In genomic region chr2:112820343-112820742, GRCh38 we compare ENCODE assay signal across 25 cellular contexts. TPM values are rescaled to one million over a fixed set of nuclear protein-coding genes. Genes with fewer than 3 reads are reported as not detected.
DNase-seq lines count a peak whose midpoint lies in the region; ATAC-seq, FAIRE-seq and TF ChIP-seq lines count a peak whose summit lies in the region.
"Had no signal": no experiment of that assay in that cellular context is flagged by ENCODE, and none has a peak within 500 bp of the region (broad histone marks: within the 10 kb centered on the region; RNA-seq: fewer than 3 reads in every experiment).

No MANE protein-coding gene starts in this region.

- RAD21 ChIA-PET in GM12878 (lab: Charles Lee; ENCODE audit: unreplicated experiment): interaction anchor here (0.6 to 1.0 kb wide), 2 partner anchors 38 to 51 kb away, joined by 3 read pairs; no protein-coding TSS in a partner anchor

- CTCF ChIA-PET in GM12878 (lab: Yijun Ruan, JAX) (interaction anchor here (1.2 to 1.7 kb wide), 2 partner anchors 38 to 71 kb away, joined by 5 to 6 read pairs; no protein-coding TSS in a partner anchor), HepG2 (lab: Yijun Ruan, JAX; ENCODE audit: low intra/inter-chr PET ratio, low total read pairs) (no interaction called here)

- H3K27ac Mint-ChIP-seq in T-helper 1 cell treated with Interleukin-12 subunit alpha and Interleukin-12 subunit beta and Interleukin-4 antibody, amounts not matched to agents 30 μg/mL and 1 μg/mL, for 36 hours: peak overlapping the region; percentile 65
- peak overlapping the region in 2 of 6 donors; percentile 29 to 52 for H3K27ac Mint-ChIP-seq in immature natural killer cell
- H3K27ac Mint-ChIP-seq: B cell; CD14-positive monocyte; CD4-positive, alpha-beta T cell; HFFc6 had no signal

- H3K27ac ChIP-seq in BLaER1 (no peak overlapping the region), GM12878 (ENCODE audit: control insufficient read depth, insufficient read depth) (no peak overlapping the region), HepG2 (ENCODE audit: extremely low read length, insufficient read depth, low read length) (no peak overlapping the region)
- H3K27ac ChIP-seq: 22Rv1 had no signal

- H3K36me3 ChIP-seq in BLaER1 (no peaks in the 10 kb centered on the region), GM12878 (ENCODE audit: control insufficient read depth in 2 of 2, insufficient read depth in 2 of 2, low read length in 1 of 2) (no peaks in the 10 kb centered on the region), HepG2 (replicated peaks in 1 of 2; ENCODE audit: control insufficient read depth in 1 of 2, insufficient read depth in 2 of 2, low read length in 2 of 2) (no peaks in the 10 kb centered on the region)
- H3K36me3 ChIP-seq: HAP-1 had no signal

- TF ChIP-seq RAD21 in GM12878 (IDR thresholded peaks at IDR 0.05; ENCODE audit: insufficient read depth, low read depth, low read length) (no peak), HepG2 (CRISPR knock-in tag; IDR thresholded peaks at IDR 0.05) (no peak)

- H3K27me3 Mint-ChIP-seq in T-helper 1 cell treated with Interleukin-12 subunit alpha and Interleukin-12 subunit beta and Interleukin-4 antibody, amounts not matched to agents 30 μg/mL and 1 μg/mL, for 36 hours (ENCODE audit: low read depth): peaks cover 3% of the 10 kb centered on the region
- H3K27me3 Mint-ChIP-seq in immature natural killer cell (ENCODE audit: low read depth in 3 of 3): peaks cover 2 to 3% (median 2%) of the 10 kb centered on the region in 3 donors
- H3K27me3 Mint-ChIP-seq: B cell; CD4-positive, alpha-beta T cell; CD8-positive, alpha-beta memory T cell had no signal

- H2AFZ ChIP-seq in GM12878 (ENCODE audit: control insufficient read depth, low read depth, low read length) (no peak overlapping the region), HepG2 (ENCODE audit: low read length) (no peak overlapping the region)

- H3K4me3 ChIP-seq in BLaER1: no peak overlapping the region
- no peak overlapping the region for H3K4me3 ChIP-seq in GM12878
- H3K4me3 ChIP-seq in HepG2 (replicated peaks in 1 of 3; ENCODE audit: insufficient read depth in 1 of 3, low read depth in 2 of 3, low read length in 3 of 3): no peak overlapping the region
- H3K4me3 ChIP-seq: BLaER1 treated with 17β-estradiol and CSF1 and Interleukin-3, amounts not matched to agents 10 nM and 100 nM; HAP-1 had no signal

- TF ChIP-seq POLR2A in GM12878 (IDR thresholded peaks at IDR 0.05; ENCODE audit: low read depth, low read length) (no peak), HepG2 (IDR thresholded peaks at IDR 0.05; ENCODE audit: insufficient read depth in 1 of 2, low read depth in 2 of 2, low read length in 2 of 2) (no peak)

- TF ChIP-seq EP300 in GM12878 (IDR thresholded peaks at IDR 0.05; ENCODE audit: borderline replicate concordance in 1 of 2, control insufficient read depth in 1 of 2, low read depth in 2 of 2, low read length in 2 of 2): no peak
- TF ChIP-seq EP300 in HepG2 (IDR thresholded peaks at IDR 0.05; ENCODE audit: low read depth in 2 of 2, low read length in 2 of 2): 0 out of 4 replicates have a peak, but pooled peaks of 1 of the 2 experiments have one; percentile 9
- no peak for TF ChIP-seq EP300 in HepG2 (CRISPR knock-in tag; IDR thresholded peaks at IDR 0.05; ENCODE audit: borderline replicate concordance)

- POLR2A ChIA-PET in GM12878 (lab: Charles Lee) (no interaction called here), HepG2 (lab: Yijun Ruan, JAX) (no interaction called here)

- peaks cover 32% of the 10 kb centered on the region for H3K4me1 Mint-ChIP-seq in T-helper 1 cell treated with Interleukin-12 subunit alpha and Interleukin-12 subunit beta and Interleukin-4 antibody, amounts not matched to agents 30 μg/mL and 1 μg/mL, for 36 hours (ENCODE audit: low read depth)
- peaks cover 37 to 46% of the 10 kb centered on the region in 2 donors for H3K4me1 Mint-ChIP-seq in immature natural killer cell
- H3K4me1 Mint-ChIP-seq: B cell had no signal

- H3K4me2 ChIP-seq in BLaER1 (peak overlapping the region; percentile 50; the same call in 1 of the 2 replicates), GM12878 (ENCODE audit: control insufficient read depth, insufficient read depth) (no peak overlapping the region), HepG2 (ENCODE audit: low read depth, low read length) (no peak overlapping the region)

- BruUV-seq in GM12878 (replicated peaks; lab: Mats Ljungman, UMichigan) (no TSS peak), HepG2 (replicated peaks; lab: Mats Ljungman, UMichigan) (no TSS peak)

- no peak for FAIRE-seq in GM12878 (lab: Jason Lieb, UNC)
- no peak for FAIRE-seq in HepG2 (lab: Jason Lieb, UNC)
- FAIRE-seq: A204.1, D721Med, GM12891, H54 had no signal

- H3K4me1 ChIP-seq in BLaER1 (peaks cover 58% of the 10 kb centered on the region), GM12878 (ENCODE audit: control insufficient read depth, insufficient read depth, low read length) (peaks cover 15% of the 10 kb centered on the region), HepG2 (ENCODE audit: insufficient read depth, low read length) (peaks cover 71% of the 10 kb centered on the region)

- in situ Hi-C loops in GM12878 (cut with MboI): no loop called here
- in situ Hi-C loops in HepG2 (cut with HindIII; ENCODE audit: extremely low pct_ligation_motif_present, low pct_unique_long_range_greater_than_20kb): no loop called here

- H3K9me3 Mint-ChIP-seq in T-helper 1 cell treated with Interleukin-12 subunit alpha and Interleukin-12 subunit beta and Interleukin-4 antibody, amounts not matched to agents 30 μg/mL and 1 μg/mL, for 36 hours: no peaks in the 10 kb centered on the region
- H3K9me3 Mint-ChIP-seq in immature natural killer cell: no peaks in the 10 kb centered on the region
- H3K9me3 Mint-ChIP-seq: CD4-positive, alpha-beta T cell; CD8-positive, alpha-beta memory T cell; HFFc6 had no signal

- ATAC-seq in GM12878 (no peak), HepG2 (no peak), GM21619 (IDR thresholded peaks at IDR 0.05; ENCODE audit: unreplicated experiment) (no peak)

- H3K9me3 ChIP-seq in BLaER1 (peaks cover 8% of the 10 kb centered on the region; the same call in 1 of the 2 replicates), GM12878 (replicated peaks; ENCODE audit: control insufficient read depth, insufficient read depth, low read length) (no peaks in the 10 kb centered on the region), HepG2 (ENCODE audit: low read length) (no peaks in the 10 kb centered on the region)
- H3K9me3 ChIP-seq: HAP-1 had no signal

- TF ChIP-seq CTCF in GM12878 (IDR thresholded peaks at IDR 0.05 in 2 of 3, conservative IDR thresholded peaks at IDR 0.05 in 1 of 3; ENCODE audit: control insufficient read depth in 2 of 3, extremely low read depth in 1 of 3, insufficient read depth in 1 of 3, low read depth in 3 of 3, low read length in 3 of 3) (no peak), HepG2 (CRISPR knock-in tag; IDR thresholded peaks at IDR 0.05) (no peak)

- intact Hi-C loops in GM12878 (cut with micrococcal nuclease; ENCODE audit: unreplicated experiment) (no loop called here), HepG2 (cut with micrococcal nuclease; ENCODE audit: unreplicated experiment) (no loop called here)

- H4K20me1 ChIP-seq in BLaER1 (no peaks in the 10 kb centered on the region), GM12878 (ENCODE audit: control insufficient read depth, insufficient read depth) (no peaks in the 10 kb centered on the region), HepG2 (ENCODE audit: insufficient read depth, low read length) (no peaks in the 10 kb centered on the region)
- H4K20me1 ChIP-seq: BLaER1 treated with 17β-estradiol and CSF1 and Interleukin-3, amounts not matched to agents 10 nM and 100 nM had no signal

- H3K36me3 Mint-ChIP-seq in T-helper 1 cell treated with Interleukin-12 subunit alpha and Interleukin-12 subunit beta and Interleukin-4 antibody, amounts not matched to agents 30 μg/mL and 1 μg/mL, for 36 hours (ENCODE audit: low read depth): peaks cover 2% of the 10 kb centered on the region
- H3K36me3 Mint-ChIP-seq in immature natural killer cell: no peaks in the 10 kb centered on the region
- H3K36me3 Mint-ChIP-seq: CD8-positive, alpha-beta memory T cell had no signal

- H3K27me3 ChIP-seq in BLaER1: no peaks in the 10 kb centered on the region
- H3K27me3 ChIP-seq in GM12878 (replicated peaks in 1 of 2; ENCODE audit: control insufficient read depth in 2 of 2, insufficient read depth in 2 of 2, low read length in 1 of 2): no peaks in the 10 kb centered on the region
- no peaks in the 10 kb centered on the region for H3K27me3 ChIP-seq in HepG2 (ENCODE audit: control insufficient read depth in 1 of 2, insufficient read depth in 2 of 2, low read length in 2 of 2)
- H3K27me3 ChIP-seq: BLaER1 treated with 17β-estradiol and CSF1 and Interleukin-3, amounts not matched to agents 10 nM and 100 nM had no signal

- SMC1A ChIA-PET in GM12878 (lab: Charles Lee; ENCODE audit: uncharacterized antibody, unreplicated experiment): interaction anchor here (1.0 to 2.8 kb wide), 4 partner anchors 8 to 65 kb away, joined by 4 to 21 read pairs (median 12); no protein-coding TSS in a partner anchor

- H3K4me3 Mint-ChIP-seq in T-helper 1 cell treated with Interleukin-12 subunit alpha and Interleukin-12 subunit beta and Interleukin-4 antibody, amounts not matched to agents 30 μg/mL and 1 μg/mL, for 36 hours: no peak overlapping the region
- H3K4me3 Mint-ChIP-seq in immature natural killer cell: no peak overlapping the region
- H3K4me3 Mint-ChIP-seq: B cell; CD14-positive monocyte; CD4-positive, alpha-beta T cell; CD8-positive, alpha-beta memory T cell; HFFc6 had no signal

- no peaks in the 10 kb centered on the region for H3K79me2 ChIP-seq in GM12878 (ENCODE audit: control insufficient read depth, insufficient read depth, low read length)
- H3K79me2 ChIP-seq in HepG2 (ENCODE audit: insufficient read depth, low read length): no peaks in the 10 kb centered on the region

- DNase-seq in T-helper 1 cell: no peak
- no peak for DNase-seq in GM12878 (ENCODE audit: low read depth, low spot score)
- no peak for DNase-seq in HepG2 (ENCODE audit: low spot score)
- no peak for DNase-seq in HK-2 (ENCODE audit: unreplicated experiment)
- DNase-seq in immature natural killer cell: no peak
- DNase-seq: CD4-positive, alpha-beta T cell; CD8-positive, alpha-beta memory T cell; DMS 273 treated with DMSO at 0.1 percent for 48 hours; DMS79; EL; GDM1; GOT3; HFFc6 had no signal

- H3K9ac ChIP-seq in BLaER1 (no peak overlapping the region), GM12878 (ENCODE audit: control insufficient read depth, insufficient read depth, low read length) (no peak overlapping the region), HepG2 (ENCODE audit: insufficient read depth, low read depth, low read length) (no peak overlapping the region)
- H3K9ac ChIP-seq: BLaER1 treated with 17β-estradiol and CSF1 and Interleukin-3, amounts not matched to agents 10 nM and 100 nM had no signal

RNA-seq across cellular contexts. Expression of gene IL1B, which starts 16.2 kb away (rescaled TPM):
- total RNA-seq in GM12878 (2013; cell fraction: nucleolus; rRNA removed): 3.2 and 7.2 TPM in 2 replicates
- total RNA-seq in GM12878 (2014; rRNA removed) (0.93 and 1.4 TPM in 2 replicates), GM12878 (2014; rRNA removed; fragmentation: Illumina TruSeq; extraction: Trizol) (0.88 and 1.0 TPM in 2 replicates), GM12878 (2021) (0.64 and 0.72 TPM in 2 replicates), HepG2 (2016; rRNA removed; fragmentation: Illumina TruSeq; extraction: Trizol) (not detected in 2 replicates)
- 1.4 TPM for polyA plus RNA-seq in GM12878 (2011; ENCODE audit: low read depth)
- polyA plus RNA-seq in GM12878 (2011; rRNA removed) (0.30 and 0.35 TPM in 2 replicates), GM12878 (2014; fragmentation: Illumina TruSeq; extraction: Trizol) (1.3 and 1.4 TPM in 2 replicates), GM12878 (2014; fragmentation: Nextera tagmentation; extraction: Ambion mirVana) (1 to 10 TPM in 1 of 2 experiments, under 1 TPM in 1; 0.57 to 1.6 TPM), GM12878 (2014; rRNA removed) (0.88 and 1.2 TPM in 2 replicates), GM12878 (2016; fragmentation: Nextera tagmentation; extraction: Ambion mirVana) (under 1 TPM; 0.20 to 0.32 TPM), HepG2 (2011; rRNA removed) (0.08 and 0.18 TPM in 2 replicates), immature natural killer cell (1 to 10 TPM in 2 of 3 donors, under 1 TPM in 1; 0.31 to 3.7 (median 1.3) TPM)
- polyA plus RNA-seq in GM12878 (2011; cell fraction: cytosol; rRNA removed): 0.15 and 0.17 TPM in 2 replicates
- polyA plus RNA-seq in GM12878 (2011; cell fraction: nucleus; rRNA removed): 0.10 and 0.43 TPM in 2 replicates
- polyA plus RNA-seq in GM12878 (2012): 1.5 and 2.0 TPM in 2 replicates
- polyA minus RNA-seq in GM12878 (2011; rRNA and poly(A)+ RNA removed): 0.93 TPM in 1 of 2 replicates, not detected in the other
- polyA minus RNA-seq in GM12878 (2011; cell fraction: cytosol; rRNA and poly(A)+ RNA removed): not detected in 2 replicates
- 0.36 TPM in 1 of 2 replicates, not detected in the other for polyA minus RNA-seq in GM12878 (2011; cell fraction: nucleus; rRNA and poly(A)+ RNA removed)
- total RNA-seq in HepG2 (2016; cell fraction: cytosol; rRNA removed; fragmentation: Illumina TruSeq; extraction: Trizol; ENCODE audit: low read depth): not detected in 2 replicates
- total RNA-seq in HepG2 (2016; cell fraction: insoluble cytoplasmic fraction; rRNA removed; fragmentation: Illumina TruSeq; extraction: Trizol): not detected in 2 replicates
- not detected in 2 replicates for total RNA-seq in HepG2 (2016; cell fraction: membrane; rRNA removed; fragmentation: Illumina TruSeq; extraction: Trizol)
- not detected in 2 replicates for total RNA-seq in HepG2 (2016; cell fraction: nucleus; rRNA removed; fragmentation: Illumina TruSeq; extraction: Trizol)
- polyA plus RNA-seq in HepG2 (2011; cell fraction: cytosol; rRNA removed): 0.03 and 0.04 TPM in 2 replicates
- not detected in 2 replicates for polyA plus RNA-seq in HepG2 (2011; cell fraction: nucleus; rRNA removed)
- 0.11 and 0.20 TPM in 2 replicates for polyA plus RNA-seq in HepG2 (2012)
- polyA plus RNA-seq in HepG2 (2016; cell fraction: cytosol; fragmentation: Illumina TruSeq; extraction: Trizol; ENCODE audit: low read depth): not detected in 2 replicates
- not detected in 2 replicates for polyA plus RNA-seq in HepG2 (2016; cell fraction: insoluble cytoplasmic fraction; fragmentation: Illumina TruSeq; extraction: Trizol; ENCODE audit: low read depth)
- polyA plus RNA-seq in HepG2 (2016; cell fraction: membrane; fragmentation: Illumina TruSeq; extraction: Trizol; ENCODE audit: low read depth): not detected in 2 replicates
- polyA plus RNA-seq in HepG2 (2016; cell fraction: nucleus; fragmentation: Illumina TruSeq; extraction: Trizol; ENCODE audit: insufficient read depth, low read depth): not detected in 2 replicates
- polyA minus RNA-seq in HepG2 (2011; rRNA and poly(A)+ RNA removed; ENCODE audit: low replicate concordance): 2.7 TPM in 1 of 2 replicates, not detected in the other
- polyA minus RNA-seq in HepG2 (2011; cell fraction: cytosol; rRNA and poly(A)+ RNA removed): not detected in 2 replicates
- polyA minus RNA-seq in HepG2 (2011; cell fraction: nucleus; rRNA and poly(A)+ RNA removed): not detected in 2 replicates
- total RNA-seq: CD8-positive, alpha-beta memory T cell had no signal
- polyA plus RNA-seq: CD8-positive, alpha-beta memory T cell had no signal

RNA-seq across cellular contexts. Expression of gene IL1A, which starts 36.0 kb away (rescaled TPM):
- total RNA-seq in GM12878 (2013; cell fraction: nucleolus; rRNA removed): not detected in 2 replicates
- total RNA-seq in GM12878 (2014; rRNA removed) (7.7 and 10.6 TPM in 2 replicates), GM12878 (2014; rRNA removed; fragmentation: Illumina TruSeq; extraction: Trizol) (8.2 and 9.5 TPM in 2 replicates), GM12878 (2021) (6.1 and 6.6 TPM in 2 replicates), HepG2 (2016; rRNA removed; fragmentation: Illumina TruSeq; extraction: Trizol) (not detected in 2 replicates)
- 4.5 TPM for polyA plus RNA-seq in GM12878 (2011; ENCODE audit: low read depth)
- polyA plus RNA-seq in GM12878 (2011; rRNA removed) (0.10 TPM in 1 of 2 replicates, not detected in the other), GM12878 (2014; fragmentation: Illumina TruSeq; extraction: Trizol) (8.3 and 14.3 TPM in 2 replicates), GM12878 (2014; fragmentation: Nextera tagmentation; extraction: Ambion mirVana) (1 to 10 TPM; 5.7 to 8.7 TPM), GM12878 (2014; rRNA removed) (5.6 and 7.2 TPM in 2 replicates), GM12878 (2016; fragmentation: Nextera tagmentation; extraction: Ambion mirVana) (1 to 10 TPM; 3.2 to 3.8 TPM), HepG2 (2011; rRNA removed) (not detected in 2 replicates), immature natural killer cell (not detected)
- not detected in 2 replicates for polyA plus RNA-seq in GM12878 (2011; cell fraction: cytosol; rRNA removed)
- polyA plus RNA-seq in GM12878 (2011; cell fraction: nucleus; rRNA removed): not detected in 2 replicates
- polyA plus RNA-seq in GM12878 (2012): 4.3 and 5.9 TPM in 2 replicates
- not detected in 2 replicates for polyA minus RNA-seq in GM12878 (2011; rRNA and poly(A)+ RNA removed)
- polyA minus RNA-seq in GM12878 (2011; cell fraction: cytosol; rRNA and poly(A)+ RNA removed): not detected in 2 replicates
- polyA minus RNA-seq in GM12878 (2011; cell fraction: nucleus; rRNA and poly(A)+ RNA removed): not detected in 2 replicates
- total RNA-seq in HepG2 (2016; cell fraction: cytosol; rRNA removed; fragmentation: Illumina TruSeq; extraction: Trizol; ENCODE audit: low read depth): not detected in 2 replicates
- not detected in 2 replicates for total RNA-seq in HepG2 (2016; cell fraction: insoluble cytoplasmic fraction; rRNA removed; fragmentation: Illumina TruSeq; extraction: Trizol)
- not detected in 2 replicates for total RNA-seq in HepG2 (2016; cell fraction: membrane; rRNA removed; fragmentation: Illumina TruSeq; extraction: Trizol)
- total RNA-seq in HepG2 (2016; cell fraction: nucleus; rRNA removed; fragmentation: Illumina TruSeq; extraction: Trizol): not detected in 2 replicates
- polyA plus RNA-seq in HepG2 (2011; cell fraction: cytosol; rRNA removed): not detected in 2 replicates
- polyA plus RNA-seq in HepG2 (2011; cell fraction: nucleus; rRNA removed): not detected in 2 replicates
- polyA plus RNA-seq in HepG2 (2012): 0.05 and 0.07 TPM in 2 replicates
- not detected in 2 replicates for polyA plus RNA-seq in HepG2 (2016; cell fraction: cytosol; fragmentation: Illumina TruSeq; extraction: Trizol; ENCODE audit: low read depth)
- not detected in 2 replicates for polyA plus RNA-seq in HepG2 (2016; cell fraction: insoluble cytoplasmic fraction; fragmentation: Illumina TruSeq; extraction: Trizol; ENCODE audit: low read depth)
- not detected in 2 replicates for polyA plus RNA-seq in HepG2 (2016; cell fraction: membrane; fragmentation: Illumina TruSeq; extraction: Trizol; ENCODE audit: low read depth)
- not detected in 2 replicates for polyA plus RNA-seq in HepG2 (2016; cell fraction: nucleus; fragmentation: Illumina TruSeq; extraction: Trizol; ENCODE audit: insufficient read depth, low read depth)
- polyA minus RNA-seq in HepG2 (2011; rRNA and poly(A)+ RNA removed; ENCODE audit: low replicate concordance): 0.33 TPM in 1 of 2 replicates, not detected in the other
- polyA minus RNA-seq in HepG2 (2011; cell fraction: cytosol; rRNA and poly(A)+ RNA removed): not detected in 2 replicates
- polyA minus RNA-seq in HepG2 (2011; cell fraction: nucleus; rRNA and poly(A)+ RNA removed): not detected in 2 replicates
- total RNA-seq: B cell; CD4-positive, alpha-beta T cell had no signal
- polyA plus RNA-seq: CD8-positive, alpha-beta memory T cell had no signal

RNA-seq across cellular contexts. Expression of gene CKAP2L, which starts 55.9 kb away (rescaled TPM):
- 21.8 and 25.7 TPM in 2 replicates for total RNA-seq in GM12878 (2013; cell fraction: nucleolus; rRNA removed)
- total RNA-seq in GM12878 (2014; rRNA removed) (18.1 and 21.1 TPM in 2 replicates), GM12878 (2014; rRNA removed; fragmentation: Illumina TruSeq; extraction: Trizol) (18.2 and 19.0 TPM in 2 replicates), GM12878 (2021) (20.7 and 23.7 TPM in 2 replicates), HepG2 (2016; rRNA removed; fragmentation: Illumina TruSeq; extraction: Trizol) (9.5 and 21.5 TPM in 2 replicates)
- 6.5 TPM for polyA plus RNA-seq in GM12878 (2011; ENCODE audit: low read depth)
- polyA plus RNA-seq in GM12878 (2011; rRNA removed) (14.9 and 20.8 TPM in 2 replicates), GM12878 (2014; fragmentation: Illumina TruSeq; extraction: Trizol) (30.6 and 38.3 TPM in 2 replicates), GM12878 (2014; fragmentation: Nextera tagmentation; extraction: Ambion mirVana) (10 to 100 TPM; 10.5 to 19.7 TPM), GM12878 (2014; rRNA removed) (13.7 and 14.5 TPM in 2 replicates), GM12878 (2016; fragmentation: Nextera tagmentation; extraction: Ambion mirVana) (10 to 100 TPM; 27.4 to 37.4 TPM), HepG2 (2011; rRNA removed) (3.9 and 7.1 TPM in 2 replicates), immature natural killer cell (under 1 TPM in 2 of 3 donors, not detected in 1; 0.08 to 0.91 TPM)
- 5.2 and 5.7 TPM in 2 replicates for polyA plus RNA-seq in GM12878 (2011; cell fraction: cytosol; rRNA removed)
- polyA plus RNA-seq in GM12878 (2011; cell fraction: nucleus; rRNA removed): 5.7 and 6.7 TPM in 2 replicates
- polyA plus RNA-seq in GM12878 (2012): 7.9 and 8.2 TPM in 2 replicates
- 10.6 and 14.6 TPM in 2 replicates for polyA minus RNA-seq in GM12878 (2011; rRNA and poly(A)+ RNA removed)
- 4.5 and 7.5 TPM in 2 replicates for polyA minus RNA-seq in GM12878 (2011; cell fraction: cytosol; rRNA and poly(A)+ RNA removed)
- 14.0 and 18.1 TPM in 2 replicates for polyA minus RNA-seq in GM12878 (2011; cell fraction: nucleus; rRNA and poly(A)+ RNA removed)
- 1.4 and 1.7 TPM in 2 replicates for total RNA-seq in HepG2 (2016; cell fraction: cytosol; rRNA removed; fragmentation: Illumina TruSeq; extraction: Trizol; ENCODE audit: low read depth)
- 10.3 and 20.5 TPM in 2 replicates for total RNA-seq in HepG2 (2016; cell fraction: insoluble cytoplasmic fraction; rRNA removed; fragmentation: Illumina TruSeq; extraction: Trizol)
- 5.6 and 6.5 TPM in 2 replicates for total RNA-seq in HepG2 (2016; cell fraction: membrane; rRNA removed; fragmentation: Illumina TruSeq; extraction: Trizol)
- total RNA-seq in HepG2 (2016; cell fraction: nucleus; rRNA removed; fragmentation: Illumina TruSeq; extraction: Trizol): 13.3 and 18.2 TPM in 2 replicates
- polyA plus RNA-seq in HepG2 (2011; cell fraction: cytosol; rRNA removed): 3.0 and 3.4 TPM in 2 replicates
- polyA plus RNA-seq in HepG2 (2011; cell fraction: nucleus; rRNA removed): 2.3 and 2.6 TPM in 2 replicates
- polyA plus RNA-seq in HepG2 (2012): 5.5 and 10.6 TPM in 2 replicates
- polyA plus RNA-seq in HepG2 (2016; cell fraction: cytosol; fragmentation: Illumina TruSeq; extraction: Trizol; ENCODE audit: low read depth): 0.46 and 0.79 TPM in 2 replicates
- 15.6 and 16.8 TPM in 2 replicates for polyA plus RNA-seq in HepG2 (2016; cell fraction: insoluble cytoplasmic fraction; fragmentation: Illumina TruSeq; extraction: Trizol; ENCODE audit: low read depth)
- 2.4 and 2.7 TPM in 2 replicates for polyA plus RNA-seq in HepG2 (2016; cell fraction: membrane; fragmentation: Illumina TruSeq; extraction: Trizol; ENCODE audit: low read depth)
- 10.7 and 13.0 TPM in 2 replicates for polyA plus RNA-seq in HepG2 (2016; cell fraction: nucleus; fragmentation: Illumina TruSeq; extraction: Trizol; ENCODE audit: insufficient read depth, low read depth)
- 6.2 and 8.6 TPM in 2 replicates for polyA minus RNA-seq in HepG2 (2011; rRNA and poly(A)+ RNA removed; ENCODE audit: low replicate concordance)
- 5.6 and 8.0 TPM in 2 replicates for polyA minus RNA-seq in HepG2 (2011; cell fraction: cytosol; rRNA and poly(A)+ RNA removed)
- 13.3 and 20.0 TPM in 2 replicates for polyA minus RNA-seq in HepG2 (2011; cell fraction: nucleus; rRNA and poly(A)+ RNA removed)
- polyA plus RNA-seq: CD8-positive, alpha-beta memory T cell had no signal
